26 cellular contexts compared by ENCODE assay signal in the genomic region with DNA sequence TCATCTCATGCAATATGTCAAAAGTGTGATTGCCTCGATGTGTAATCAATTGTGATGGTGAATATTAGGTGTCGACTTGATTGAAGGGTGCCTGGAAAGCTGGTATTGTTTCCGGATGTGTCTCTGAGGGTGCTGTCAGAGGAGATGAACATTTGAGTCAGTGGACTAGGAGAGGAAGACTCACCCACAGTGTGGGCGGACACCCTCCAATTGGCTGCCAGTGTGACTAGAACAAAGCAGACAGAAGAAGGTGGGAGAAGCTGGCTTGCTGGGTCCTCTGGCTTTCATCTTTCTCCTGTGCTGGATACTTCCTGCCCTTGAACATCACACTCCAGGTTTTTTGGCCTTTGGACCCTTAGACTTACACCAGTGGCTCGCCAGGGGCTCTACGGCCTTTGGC. TPM values are rescaled to one million over a fixed set of nuclear protein-coding genes. Genes with fewer than 3 reads are reported as not detected.
"Had no signal": no experiment of that assay in that cellular context is flagged by ENCODE, and none has a peak within 500 bp of the region (broad histone marks: within the 10 kb centered on the region; RNA-seq: fewer than 3 reads in every experiment).

No MANE protein-coding gene starts in this region.

- H3K4me1 Mint-ChIP-seq: naive B cell had no signal

- H3K4me3 Mint-ChIP-seq: activated T-cell treated with anti-CD3 and anti-CD28 coated beads, Interleukin-2, amount 50 U/mL, for 4 hours; naive B cell; WTC11 had no signal

- H3K27ac ChIP-seq: foreskin keratinocyte, left lung, SJSA1, thyroid gland, upper lobe of right lung had no signal

- H3K9me3 Mint-ChIP-seq: activated naive CD4-positive, alpha-beta T cell treated with anti-CD3 and anti-CD28 coated beads, Interleukin-2, amount 50 U/mL, for 72 hours; activated T-cell treated with anti-CD3 and anti-CD28 coated beads, Interleukin-2, amount 50 U/mL, for 4 hours; WTC11 had no signal

- H3K4me1 ChIP-seq: foreskin keratinocyte, left lung, SJSA1, thyroid gland, upper lobe of right lung had no signal

- H3K36me3 Mint-ChIP-seq: activated naive CD4-positive, alpha-beta T cell treated with anti-CD3 and anti-CD28 coated beads, Interleukin-2, amount 50 U/mL, for 72 hours had no signal

- DNase-seq: activated CD8-positive, alpha-beta memory T cell treated with anti-CD3 and anti-CD28 coated beads for 24 hours; activated CD8-positive, alpha-beta memory T cell treated with anti-CD3 and anti-CD28 coated beads, Interleukin-2, amount 50 U/mL, for 4 hours; activated effector memory CD4-positive, alpha-beta T cell treated with anti-CD3 and anti-CD28 coated beads, Interleukin-2, amount 50 U/mL, for 16 hours; activated T-cell treated with anti-CD3 and anti-CD28 coated beads, Interleukin-2, amount 50 U/mL, for 4 hours; central memory CD4-positive, alpha-beta T cell; effector memory CD4-positive, alpha-beta T cell; foreskin keratinocyte; kidney glomerular epithelial cell; left lung; naive B cell; stimulated activated naive CD4-positive, alpha-beta T cell treated with Interleukin-2 at 50 U/mL for 16 hours; substantia nigra; T-helper 1 cell; thyroid gland; upper lobe of right lung had no signal

- ATAC-seq: activated naive CD4-positive, alpha-beta T cell treated with anti-CD3 and anti-CD28 coated beads, Interleukin-2, amount 50 U/mL, for 72 hours; activated T-cell treated with anti-CD3 and anti-CD28 coated beads, Interleukin-2, amount 50 U/mL, for 4 hours; foreskin keratinocyte; left lung; upper lobe of right lung; WTC11 had no signal

- H3K9me3 ChIP-seq: left lung, SJSA1, thyroid gland, upper lobe of right lung had no signal

- H3K36me3 ChIP-seq: left lung, SJSA1, thyroid gland, upper lobe of right lung had no signal

- H3K4me3 ChIP-seq: left lung, lung, SJSA1, thyroid gland, upper lobe of right lung had no signal

- H3K27ac Mint-ChIP-seq: activated naive CD4-positive, alpha-beta T cell treated with anti-CD3 and anti-CD28 coated beads, Interleukin-2, amount 50 U/mL, for 72 hours; naive B cell; progenitor cell of endocrine pancreas had no signal

- H3K27me3 ChIP-seq: foreskin keratinocyte, SJSA1, thyroid gland, upper lobe of right lung had no signal

RNA-seq across cellular contexts. Expression of a gene that starts 15.5 kb away (rescaled TPM):
- total RNA-seq: activated naive CD4-positive, alpha-beta T cell treated with anti-CD3 and anti-CD28 coated beads, Interleukin-2, amount 50 U/mL, for 72 hours; activated T-cell treated with anti-CD3 and anti-CD28 coated beads, Interleukin-2, amount 50 U/mL, for 4 hours; astrocyte; dermis microvascular lymphatic vessel endothelial cell; foreskin keratinocyte; glomerular endothelial cell; left lung; lung; mesenteric fat pad; mucosa of gallbladder; osteoblast; progenitor cell of endocrine pancreas; SJSA1; thyroid gland; upper lobe of right lung; WTC11 had no signal
